7 cellular contexts compared by ENCODE assay signal in the genomic region with DNA sequence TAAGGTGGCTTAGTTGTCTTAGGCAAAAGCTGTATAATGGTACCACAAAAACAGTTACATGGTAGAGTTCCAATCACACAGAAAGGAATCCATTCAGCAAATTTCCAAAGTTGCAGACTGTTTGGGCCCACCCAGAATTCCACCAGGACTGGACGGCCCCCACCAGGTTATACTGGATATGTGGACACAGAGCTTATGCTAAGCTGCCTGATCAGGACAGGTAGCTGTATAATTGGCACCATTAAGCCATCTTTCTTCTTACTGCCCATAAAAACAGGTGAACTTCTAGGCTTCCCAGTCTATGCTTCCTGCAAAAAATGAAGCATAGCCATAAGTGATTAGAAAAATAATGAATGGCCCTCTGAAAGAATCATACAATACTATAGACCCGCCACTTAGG. TPM values are rescaled to one million over a fixed set of nuclear protein-coding genes. Genes with fewer than 3 reads are reported as not detected.
"Had no signal": no experiment of that assay in that cellular context is flagged by ENCODE, and none has a peak within 500 bp of the region (broad histone marks: within the 10 kb centered on the region; RNA-seq: fewer than 3 reads in every experiment).

No MANE protein-coding gene starts in this region.

RNA-seq across cellular contexts. Expression of gene STING1, which starts 47.5 kb away (rescaled TPM):
- total RNA-seq: GM23338 had no signal

RNA-seq across cellular contexts. Expression of gene SMIM33, which starts 59.3 kb away (rescaled TPM):
- total RNA-seq: GM23248, GM23338, H1, H4, H7, H9, HFFc6 had no signal
- polyA plus RNA-seq: GM23248, GM23338, H1 had no signal
